Comparison of ENCODE assay signal across 1 cellular context in genomic region chr7:116330961-116331360, GRCh38.
TF ChIP-seq lines count a peak whose summit lies in the region.

No MANE protein-coding gene starts in this region.

TF ChIP-seq in GM23338, 12 proteins besides CTCF, POLR2A, EP300 and RAD21:
- TF ChIP-seq, protein P1, sequence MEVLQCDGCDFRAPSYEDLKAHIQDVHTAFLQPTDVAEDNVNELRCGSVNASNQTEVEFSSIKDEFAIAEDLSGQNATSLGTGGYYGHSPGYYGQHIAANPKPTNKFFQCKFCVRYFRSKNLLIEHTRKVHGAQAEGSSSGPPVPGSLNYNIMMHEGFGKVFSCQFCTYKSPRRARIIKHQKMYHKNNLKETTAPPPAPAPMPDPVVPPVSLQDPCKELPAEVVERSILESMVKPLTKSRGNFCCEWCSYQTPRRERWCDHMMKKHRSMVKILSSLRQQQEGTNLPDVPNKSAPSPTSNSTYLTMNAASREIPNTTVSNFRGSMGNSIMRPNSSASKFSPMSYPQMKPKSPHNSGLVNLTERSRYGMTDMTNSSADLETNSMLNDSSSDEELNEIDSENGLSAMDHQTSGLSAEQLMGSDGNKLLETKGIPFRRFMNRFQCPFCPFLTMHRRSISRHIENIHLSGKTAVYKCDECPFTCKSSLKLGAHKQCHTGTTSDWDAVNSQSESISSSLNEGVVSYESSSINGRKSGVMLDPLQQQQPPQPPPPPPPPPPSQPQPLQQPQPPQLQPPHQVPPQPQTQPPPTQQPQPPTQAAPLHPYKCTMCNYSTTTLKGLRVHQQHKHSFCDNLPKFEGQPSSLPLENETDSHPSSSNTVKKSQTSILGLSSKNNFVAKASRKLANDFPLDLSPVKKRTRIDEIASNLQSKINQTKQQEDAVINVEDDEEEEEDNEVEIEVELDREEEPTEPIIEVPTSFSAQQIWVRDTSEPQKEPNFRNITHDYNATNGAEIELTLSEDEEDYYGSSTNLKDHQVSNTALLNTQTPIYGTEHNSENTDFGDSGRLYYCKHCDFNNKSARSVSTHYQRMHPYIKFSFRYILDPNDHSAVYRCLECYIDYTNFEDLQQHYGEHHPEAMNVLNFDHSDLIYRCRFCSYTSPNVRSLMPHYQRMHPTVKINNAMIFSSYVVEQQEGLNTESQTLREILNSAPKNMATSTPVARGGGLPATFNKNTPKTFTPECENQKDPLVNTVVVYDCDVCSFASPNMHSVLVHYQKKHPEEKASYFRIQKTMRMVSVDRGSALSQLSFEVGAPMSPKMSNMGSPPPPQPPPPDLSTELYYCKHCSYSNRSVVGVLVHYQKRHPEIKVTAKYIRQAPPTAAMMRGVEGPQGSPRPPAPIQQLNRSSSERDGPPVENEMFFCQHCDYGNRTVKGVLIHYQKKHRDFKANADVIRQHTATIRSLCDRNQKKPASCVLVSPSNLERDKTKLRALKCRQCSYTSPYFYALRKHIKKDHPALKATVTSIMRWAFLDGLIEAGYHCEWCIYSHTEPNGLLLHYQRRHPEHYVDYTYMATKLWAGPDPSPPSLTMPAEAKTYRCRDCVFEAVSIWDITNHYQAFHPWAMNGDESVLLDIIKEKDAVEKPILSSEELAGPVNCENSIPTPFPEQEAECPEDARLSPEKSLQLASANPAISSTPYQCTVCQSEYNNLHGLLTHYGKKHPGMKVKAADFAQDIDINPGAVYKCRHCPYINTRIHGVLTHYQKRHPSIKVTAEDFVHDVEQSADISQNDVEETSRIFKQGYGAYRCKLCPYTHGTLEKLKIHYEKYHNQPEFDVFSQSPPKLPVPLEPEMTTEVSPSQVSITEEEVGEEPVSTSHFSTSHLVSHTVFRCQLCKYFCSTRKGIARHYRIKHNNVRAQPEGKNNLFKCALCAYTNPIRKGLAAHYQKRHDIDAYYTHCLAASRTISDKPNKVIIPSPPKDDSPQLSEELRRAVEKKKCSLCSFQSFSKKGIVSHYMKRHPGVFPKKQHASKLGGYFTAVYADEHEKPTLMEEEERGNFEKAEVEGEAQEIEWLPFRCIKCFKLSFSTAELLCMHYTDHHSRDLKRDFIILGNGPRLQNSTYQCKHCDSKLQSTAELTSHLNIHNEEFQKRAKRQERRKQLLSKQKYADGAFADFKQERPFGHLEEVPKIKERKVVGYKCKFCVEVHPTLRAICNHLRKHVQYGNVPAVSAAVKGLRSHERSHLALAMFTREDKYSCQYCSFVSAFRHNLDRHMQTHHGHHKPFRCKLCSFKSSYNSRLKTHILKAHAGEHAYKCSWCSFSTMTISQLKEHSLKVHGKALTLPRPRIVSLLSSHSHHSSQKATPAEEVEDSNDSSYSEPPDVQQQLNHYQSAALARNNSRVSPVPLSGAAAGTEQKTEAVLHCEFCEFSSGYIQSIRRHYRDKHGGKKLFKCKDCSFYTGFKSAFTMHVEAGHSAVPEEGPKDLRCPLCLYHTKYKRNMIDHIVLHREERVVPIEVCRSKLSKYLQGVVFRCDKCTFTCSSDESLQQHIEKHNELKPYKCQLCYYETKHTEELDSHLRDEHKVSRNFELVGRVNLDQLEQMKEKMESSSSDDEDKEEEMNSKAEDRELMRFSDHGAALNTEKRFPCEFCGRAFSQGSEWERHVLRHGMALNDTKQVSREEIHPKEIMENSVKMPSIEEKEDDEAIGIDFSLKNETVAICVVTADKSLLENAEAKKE (CRISPR knock-in tag; IDR thresholded peaks at IDR 0.05), result no peak
- TF ChIP-seq ZNF114 (CRISPR knock-in tag; IDR thresholded peaks at IDR 0.05) (no peak), REST (IDR thresholded peaks at IDR 0.05; ENCODE audit: unreplicated experiment) (no peak), NANOG (IDR thresholded peaks at IDR 0.05; ENCODE audit: borderline replicate concordance) (no peak), EZH2 (IDR thresholded peaks at IDR 0.05; ENCODE audit: low read depth, unreplicated experiment) (no peak), POLR2AphosphoS5 (IDR thresholded peaks at IDR 0.05; ENCODE audit: low read depth) (no peak), JUNB (IDR thresholded peaks at IDR 0.05; ENCODE audit: unreplicated experiment) (no peak), CREB1 (CRISPR knock-in tag; IDR thresholded peaks at IDR 0.05; ENCODE audit: low read depth) (no peak), STAT1 (IDR thresholded peaks at IDR 0.05; ENCODE audit: unreplicated experiment) (no peak)
- TF ChIP-seq, protein P2, sequence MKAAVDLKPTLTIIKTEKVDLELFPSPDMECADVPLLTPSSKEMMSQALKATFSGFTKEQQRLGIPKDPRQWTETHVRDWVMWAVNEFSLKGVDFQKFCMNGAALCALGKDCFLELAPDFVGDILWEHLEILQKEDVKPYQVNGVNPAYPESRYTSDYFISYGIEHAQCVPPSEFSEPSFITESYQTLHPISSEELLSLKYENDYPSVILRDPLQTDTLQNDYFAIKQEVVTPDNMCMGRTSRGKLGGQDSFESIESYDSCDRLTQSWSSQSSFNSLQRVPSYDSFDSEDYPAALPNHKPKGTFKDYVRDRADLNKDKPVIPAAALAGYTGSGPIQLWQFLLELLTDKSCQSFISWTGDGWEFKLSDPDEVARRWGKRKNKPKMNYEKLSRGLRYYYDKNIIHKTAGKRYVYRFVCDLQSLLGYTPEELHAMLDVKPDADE (IDR thresholded peaks at IDR 0.05), result no peak
